8 cellular contexts compared by ENCODE assay signal in the genomic region with DNA sequence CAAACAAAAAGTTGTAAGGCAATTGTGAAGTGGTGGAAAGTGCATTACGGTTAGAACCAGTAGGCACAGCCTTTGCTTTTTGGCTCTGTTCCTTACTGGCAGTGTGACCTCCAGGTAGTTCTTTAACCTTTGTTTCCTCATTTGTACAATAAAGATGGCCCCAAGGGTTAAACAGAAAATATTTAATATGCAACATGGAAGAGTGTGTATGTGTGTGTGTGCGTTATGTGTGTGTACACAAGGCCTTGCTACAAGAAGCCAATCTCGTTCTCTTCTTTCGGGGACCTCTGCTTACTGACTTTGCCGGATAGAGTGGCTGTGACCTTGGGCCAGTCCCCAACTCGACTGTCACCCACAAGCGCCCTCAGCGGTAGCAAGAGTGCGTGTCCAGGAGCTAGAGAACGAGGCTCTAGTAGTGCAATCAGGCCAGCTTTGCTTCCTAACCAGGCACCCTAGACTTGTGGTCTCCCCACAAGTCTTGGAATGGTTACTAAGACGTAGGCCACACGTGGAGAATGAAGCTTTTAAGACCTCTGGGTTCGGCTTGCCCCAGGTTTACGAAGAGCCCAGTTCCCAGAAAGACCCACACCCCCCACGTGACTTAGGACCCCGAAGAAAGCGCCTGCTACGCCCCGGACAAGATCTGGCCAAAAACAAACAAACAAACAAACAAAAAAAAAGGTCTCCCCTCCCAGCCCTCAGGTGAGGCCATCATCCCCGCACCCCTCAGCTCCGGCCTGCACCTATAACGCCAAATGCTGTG. TPM values are rescaled to one million over a fixed set of nuclear protein-coding genes. Genes with fewer than 3 reads are reported as not detected.
DNase-seq lines count a peak whose midpoint lies in the region; ATAC-seq and FAIRE-seq lines count a peak whose summit lies in the region.

No MANE protein-coding gene starts in this region.

- WGBS in right cardiac atrium: 4% methylated on average over 22 of the region's 22 CpGs

- H3K9ac ChIP-seq in adipocyte (ENCODE audit: low read length): peak overlapping the region; percentile 85

- DNase-seq in NCI-H510A (lab: John Stamatoyannopoulos, UW) (peak; percentile 5), NCI-H510A treated with DMSO at 0.1 percent for 48 hours (lab: John Stamatoyannopoulos, UW) (no peak), RCC 7860 (ENCODE audit: low spot score) (peak; percentile 27), adipocyte (ENCODE audit: low read depth) (peak; percentile 64), right cardiac atrium (peak; percentile 57 to 69 (median 63)), sciatic nerve (ENCODE audit: low spot score) (no peak), ecto neural progenitor cell (ENCODE audit: low spot score) (no peak)

- H3K36me3 ChIP-seq in adipocyte (ENCODE audit: control insufficient read depth, insufficient read depth, low read length, severe bottlenecking): peaks cover 10% of the 10 kb centered on the region

- H3K4me1 ChIP-seq in adipocyte (ENCODE audit: control insufficient read depth, insufficient read depth, low read length) (peaks cover 35% of the 10 kb centered on the region), right cardiac atrium (ENCODE audit: control insufficient read depth, insufficient read depth, low read length) (peaks cover 6% of the 10 kb centered on the region)

- H3K4me3 ChIP-seq in adipocyte (ENCODE audit: low read length): peak overlapping the region; percentile 94
- H3K4me3 ChIP-seq in right cardiac atrium (ENCODE audit: low read length): peak overlapping the region; percentile 72

- peak; percentile 20 for ATAC-seq in HG03342 (IDR thresholded peaks at IDR 0.05; ENCODE audit: unreplicated experiment)
- peak; percentile 17 to 21 for ATAC-seq in right cardiac atrium
- ATAC-seq in sciatic nerve: peak; percentile 5

- FAIRE-seq in RCC 7860 (lab: Jason Lieb, UNC): no peak

- H3K27me3 ChIP-seq in adipocyte (replicated peaks; ENCODE audit: control insufficient read depth, insufficient read depth, low read length) (no peaks in the 10 kb centered on the region), right cardiac atrium (ENCODE audit: control insufficient read depth, insufficient read depth) (no peaks in the 10 kb centered on the region)

- H3K27ac ChIP-seq in right cardiac atrium (ENCODE audit: low read length): peak overlapping the region; percentile 90

- intact Hi-C loops in right cardiac atrium (cut with DNase I): loop anchor here in 1 of 4 donors (5.0 kb wide), 1 partner anchor 59 kb away; the partner anchor contains the start of gene SNX22
- intact Hi-C loops in sciatic nerve (cut with DNase I): loop anchor here (10.0 kb wide), 1 partner anchor 62 kb away; the partner anchor contains the start of gene SNX22

- H3K9me3 ChIP-seq in adipocyte (ENCODE audit: control insufficient read depth, low read length): no peaks in the 10 kb centered on the region
- H3K9me3 ChIP-seq in right cardiac atrium (ENCODE audit: control insufficient read depth, low read length): no peaks in the 10 kb centered on the region

RNA-seq across cellular contexts. Expression of gene CIAO2A, which starts 0.6 kb away (rescaled TPM):
- total RNA-seq in right cardiac atrium (10 to 100 TPM; 43.9 to 66.2 (median 53.6) TPM), sciatic nerve (26.3 TPM)
- 82.7 TPM for polyA plus RNA-seq in right cardiac atrium

RNA-seq across cellular contexts. Expression of gene SNX1, which starts 2.7 kb away (rescaled TPM):
- total RNA-seq in right cardiac atrium (100 to 1,000 TPM in 3 of 4 donors, 10 to 100 TPM in 1; 99.2 to 149 (median 105) TPM), sciatic nerve (178 TPM)
- 54.1 TPM for polyA plus RNA-seq in right cardiac atrium

RNA-seq across cellular contexts. Expression of gene DAPK2, which starts 46.8 kb away (rescaled TPM):
- 10 to 100 TPM; 83.5 to 95.1 (median 88.1) TPM for total RNA-seq in right cardiac atrium
- 48.8 TPM for polyA plus RNA-seq in right cardiac atrium
- 36.9 TPM for total RNA-seq in sciatic nerve

RNA-seq across cellular contexts. Expression of gene SNX22, which starts 58.5 kb away (rescaled TPM):
- total RNA-seq in right cardiac atrium (100 to 1,000 TPM in 1 of 4 donors, 10 to 100 TPM in 3; 56.2 to 114 (median 62.6) TPM), sciatic nerve (2.1 TPM)
- 74.0 TPM for polyA plus RNA-seq in right cardiac atrium

Comparison
In these comparisons a context has a peak if more than half of its experiments do, and no peak if none do; other contexts are left out.
1. DNase-seq: peak in NCI-H510A (single experiment), RCC 7860 (single experiment), adipocyte (single experiment) and right cardiac atrium (3 of 3); none in NCI-H510A treated with DMSO at 0.1 percent for 48 hours (single experiment), sciatic nerve (single experiment) and ecto neural progenitor cell (single experiment).
2. Peak in every context shown above with its lines, with median percentiles within 50 percentile points of each other: ATAC-seq.